Comparison of ENCODE assay signal across 8 cellular contexts in genomic region chr3:49412632-49413337, GRCh38. TPM values are rescaled to one million over a fixed set of nuclear protein-coding genes. Genes with fewer than 3 reads are reported as not detected.
DNase-seq lines count a peak whose midpoint lies in the region; ATAC-seq and TF ChIP-seq lines count a peak whose summit lies in the region.

No MANE protein-coding gene starts in this region.

- H2AFZ ChIP-seq in OCI-LY7 (ENCODE audit: low read length) (no peak overlapping the region), neuron (ENCODE audit: low read depth, low read length) (no peak overlapping the region)

- peaks cover 0 to 3% of the 10 kb centered on the region in 2 donors for H3K27me3 Mint-ChIP-seq in CD8-positive, alpha-beta memory T cell
- no peaks in the 10 kb centered on the region for H3K27me3 Mint-ChIP-seq in endodermal cell (ENCODE audit: insufficient read depth)

- POLR2A ChIA-PET in CD8-positive, alpha-beta memory T cell (lab: Charles Lee) = interaction anchor here (0.8 to 3.4 kb wide), 8 partner anchors 12 to 423 kb away, joined by 4 to 53 read pairs (median 6); partner anchors contain the start of genes DAG1, NICN1, QRICH1 and USP4
- POLR2A ChIA-PET in OCI-LY7 (lab: Charles Lee) = interaction anchor here (0.6 to 2.7 kb wide), 8 partner anchors 16 to 79 kb away, joined by 3 to 16 read pairs (median 6); partner anchors contain the start of genes NICN1 and USP4

- peaks cover 76% of the 10 kb centered on the region for H3K4me1 ChIP-seq in CD8-positive, alpha-beta memory T cell (ENCODE audit: insufficient read depth, low read length)
- H3K4me1 ChIP-seq in OCI-LY7 (ENCODE audit: insufficient read depth, low read length, poor library complexity, severe bottlenecking) (peaks cover 65% of the 10 kb centered on the region), endodermal cell (ENCODE audit: control insufficient read depth, insufficient read depth, low read length) (peaks cover 7% of the 10 kb centered on the region), neuron (ENCODE audit: insufficient read depth, low read length) (peaks cover 21% of the 10 kb centered on the region)

- H3K9me2 ChIP-seq in OCI-LY7 (ENCODE audit: insufficient read depth, low read length) = no peaks in the 10 kb centered on the region

- in situ Hi-C loops in G401 (cut with HindIII; ENCODE audit: low sequenced_read_pairs) = no loop called here

- CTCF ChIA-PET in CD8-positive, alpha-beta memory T cell (lab: Charles Lee) = interaction anchor here (1.2 to 3.1 kb wide), 5 partner anchors 16 to 302 kb away, joined by 4 to 19 read pairs (median 7); partner anchors contain the start of genes DAG1, NICN1 and USP4
- CTCF ChIA-PET in OCI-LY7 (lab: Charles Lee; ENCODE audit: unreplicated experiment) = no interaction called here

- peak overlapping the region; percentile 90 for H3K4me2 ChIP-seq in OCI-LY7 (ENCODE audit: low read length)

- no peaks in the 10 kb centered on the region for H3K9me3 Mint-ChIP-seq in CD8-positive, alpha-beta memory T cell
- no peaks in the 10 kb centered on the region for H3K9me3 Mint-ChIP-seq in endodermal cell

- no peaks in the 10 kb centered on the region for H3K9me3 ChIP-seq in CD8-positive, alpha-beta memory T cell (ENCODE audit: low read length)
- no peaks in the 10 kb centered on the region for H3K9me3 ChIP-seq in OCI-LY7 (ENCODE audit: low read length)
- H3K9me3 ChIP-seq in endodermal cell (ENCODE audit: control insufficient read depth, low read length) = no peaks in the 10 kb centered on the region
- H3K9me3 ChIP-seq in neuron (ENCODE audit: low read length) = no peaks in the 10 kb centered on the region

- H3K4me3 Mint-ChIP-seq in CD8-positive, alpha-beta memory T cell = peak overlapping the region; percentile 88 to 96 (median 92)
- H3K4me3 Mint-ChIP-seq in endodermal cell = peak overlapping the region; percentile 92

- H3K4me1 Mint-ChIP-seq in CD8-positive, alpha-beta memory T cell = peaks cover 70 to 82% (median 73%) of the 10 kb centered on the region in 3 donors
- peaks cover 27% of the 10 kb centered on the region for H3K4me1 Mint-ChIP-seq in endodermal cell

- peaks cover 6% of the 10 kb centered on the region for H3K36me3 ChIP-seq in CD8-positive, alpha-beta memory T cell (ENCODE audit: insufficient read depth, low read length)
- H3K36me3 ChIP-seq in OCI-LY7 (ENCODE audit: insufficient read depth, low read length) = peaks cover 41% of the 10 kb centered on the region
- peaks cover 6% of the 10 kb centered on the region for H3K36me3 ChIP-seq in endodermal cell (ENCODE audit: control insufficient read depth, insufficient read depth, low read length)
- H3K36me3 ChIP-seq in neuron (ENCODE audit: insufficient read depth, low read length) = peaks cover 13% of the 10 kb centered on the region

- peaks cover 21% of the 10 kb centered on the region for H4K20me1 ChIP-seq in OCI-LY7 (ENCODE audit: insufficient read depth, low read length)

- DNase-seq in CD8-positive, alpha-beta memory T cell = no peak
- DNase-seq in OCI-LY7 (ENCODE audit: low spot score) (peak; percentile 29), endodermal cell (no peak), NCI-H2029 treated with DMSO at 0.1 percent for 48 hours (lab: John Stamatoyannopoulos, UW) (no peak), G401 (ENCODE audit: low spot score) (no peak)

- H3K27me3 ChIP-seq in CD8-positive, alpha-beta memory T cell (ENCODE audit: insufficient read depth, low read length, poor library complexity, severe bottlenecking) = no peaks in the 10 kb centered on the region
- H3K27me3 ChIP-seq in endodermal cell (ENCODE audit: control insufficient read depth, insufficient read depth, low read length, poor library complexity, severe bottlenecking) (no peaks in the 10 kb centered on the region), neuron (ENCODE audit: insufficient read depth, low read length) (no peaks in the 10 kb centered on the region)

- no TSS peak for BruUV-seq in OCI-LY7 (replicated peaks; lab: Mats Ljungman, UMichigan)

- H3K36me3 Mint-ChIP-seq in CD8-positive, alpha-beta memory T cell = peaks cover 0 to 30% (median 1%) of the 10 kb centered on the region in 3 donors
- peaks cover 6% of the 10 kb centered on the region for H3K36me3 Mint-ChIP-seq in endodermal cell (ENCODE audit: low read depth)

- WGBS in endodermal cell (ENCODE audit: insufficient coverage in 1 of 2, insufficient read length in 1 of 2), 2 experiments = 53 to 56% methylated on average over 8 to 16 of the region's 16 CpGs

- intact Hi-C loops in OCI-LY7 (cut with micrococcal nuclease; ENCODE audit: unreplicated experiment) = loop anchor here (1.0 kb wide), 1 partner anchor 72 kb away; the partner anchor contains the start of gene USP4

- ATAC-seq in GM19397 (IDR thresholded peaks at IDR 0.05; ENCODE audit: unreplicated experiment) (no peak), HG03280 (IDR thresholded peaks at IDR 0.05; ENCODE audit: unreplicated experiment) (no peak)

- TF ChIP-seq CTCF in OCI-LY7 (conservative IDR thresholded peaks at IDR 0.05; ENCODE audit: low read length) = no peak
- TF ChIP-seq CTCF in endodermal cell (conservative IDR thresholded peaks at IDR 0.05) = no peak

- peak overlapping the region; percentile 95 for H3K27ac ChIP-seq in CD8-positive, alpha-beta memory T cell (ENCODE audit: low read depth, low read length)
- peak overlapping the region; percentile 69 for H3K27ac ChIP-seq in OCI-LY7 (ENCODE audit: low read depth, low read length, poor library complexity, severe bottlenecking)
- H3K27ac ChIP-seq in endodermal cell (ENCODE audit: low read depth, low read length) = peak overlapping the region; percentile 52

- H3K79me2 ChIP-seq in OCI-LY7 (ENCODE audit: insufficient read depth, low read depth, low read length) = peaks cover 56% of the 10 kb centered on the region

- peak overlapping the region; percentile 82 for H3K9ac ChIP-seq in endodermal cell (ENCODE audit: extremely low read depth, low read length, poor library complexity, severe bottlenecking)

- peak overlapping the region; percentile 88 to 97 (median 94) for H3K27ac Mint-ChIP-seq in CD8-positive, alpha-beta memory T cell
- H3K27ac Mint-ChIP-seq in endodermal cell = peak overlapping the region; percentile 97

- peak overlapping the region; percentile 93 for H3K4me3 ChIP-seq in CD8-positive, alpha-beta memory T cell (ENCODE audit: low read length)
- H3K4me3 ChIP-seq in OCI-LY7 (ENCODE audit: low read depth, low read length, poor library complexity, severe bottlenecking) (peak overlapping the region; percentile 91), endodermal cell (ENCODE audit: low read length) (peak overlapping the region; percentile 96), neuron (ENCODE audit: low read length) (peak overlapping the region; percentile 81)

RNA-seq across cellular contexts. Expression of gene TCTA, which starts 0.6 kb away (rescaled TPM):
- 10 to 100 TPM; 21.3 to 23.2 TPM for total RNA-seq in CD8-positive, alpha-beta memory T cell
- 38.4 TPM for polyA plus RNA-seq in CD8-positive, alpha-beta memory T cell
- 15.8 and 17.9 TPM in 2 replicates for total RNA-seq in OCI-LY7 (2014; rRNA removed; shearing (Covaris generic))
- 35.3 and 37.7 TPM in 2 replicates for total RNA-seq in OCI-LY7 (2022)
- 10 to 100 TPM in 1 of 2 donors, 1 to 10 TPM in 1; 6.3 to 11.2 TPM for total RNA-seq in endodermal cell
- polyA plus RNA-seq in endodermal cell (2013, experiment 1 of 2) = 8.1 TPM
- 6.9 TPM for polyA plus RNA-seq in endodermal cell (2013, experiment 2 of 2)
- 23.7 and 25.7 TPM in 2 replicates for total RNA-seq in G401 (2014; rRNA removed; shearing (Covaris generic))

RNA-seq across cellular contexts. Expression of gene RHOA, which starts 1.0 kb away (rescaled TPM):
- 100 to 1,000 TPM; 478 to 506 TPM for total RNA-seq in CD8-positive, alpha-beta memory T cell
- 678 TPM for polyA plus RNA-seq in CD8-positive, alpha-beta memory T cell
- 218 and 219 TPM in 2 replicates for total RNA-seq in OCI-LY7 (2014; rRNA removed; shearing (Covaris generic))
- total RNA-seq in OCI-LY7 (2022) = 373 and 403 TPM in 2 replicates
- 100 to 1,000 TPM; 359 to 371 TPM for total RNA-seq in endodermal cell
- polyA plus RNA-seq in endodermal cell (2013, experiment 1 of 2) = 416 TPM
- polyA plus RNA-seq in endodermal cell (2013, experiment 2 of 2) = 399 TPM
- 562 and 605 TPM in 2 replicates for total RNA-seq in G401 (2014; rRNA removed; shearing (Covaris generic))

RNA-seq across cellular contexts. Expression of gene AMT, which starts 9.5 kb away (rescaled TPM):
- total RNA-seq in CD8-positive, alpha-beta memory T cell = 1 to 10 TPM; 1.3 to 1.6 TPM
- polyA plus RNA-seq in CD8-positive, alpha-beta memory T cell = 0.62 TPM
- total RNA-seq in OCI-LY7 (2014; rRNA removed; shearing (Covaris generic)) = 5.3 and 5.4 TPM in 2 replicates
- total RNA-seq in OCI-LY7 (2022) (6.0 and 7.8 TPM in 2 replicates), endodermal cell (10 to 100 TPM; 44.4 to 51.7 TPM)
- 25.9 TPM for polyA plus RNA-seq in endodermal cell (2013, experiment 1 of 2)
- 21.9 TPM for polyA plus RNA-seq in endodermal cell (2013, experiment 2 of 2)
- total RNA-seq in G401 (2014; rRNA removed; shearing (Covaris generic)) = 0.14 and 0.55 TPM in 2 replicates

RNA-seq across cellular contexts. Expression of gene NICN1, which starts 16.3 kb away (rescaled TPM):
- total RNA-seq in CD8-positive, alpha-beta memory T cell = 10 to 100 TPM; 12.2 to 12.3 TPM
- 7.0 TPM for polyA plus RNA-seq in CD8-positive, alpha-beta memory T cell
- total RNA-seq in OCI-LY7 (2014; rRNA removed; shearing (Covaris generic)) = 8.3 and 15.4 TPM in 2 replicates
- 23.2 and 27.3 TPM in 2 replicates for total RNA-seq in OCI-LY7 (2022)
- 10 to 100 TPM; 10.4 to 19.6 TPM for total RNA-seq in endodermal cell
- polyA plus RNA-seq in endodermal cell (2013, experiment 1 of 2) = 20.8 TPM
- polyA plus RNA-seq in endodermal cell (2013, experiment 2 of 2) = 17.5 TPM
- 7.4 and 7.8 TPM in 2 replicates for total RNA-seq in G401 (2014; rRNA removed; shearing (Covaris generic))

RNA-seq across cellular contexts. Expression of gene GPX1, which starts 54.6 kb away (rescaled TPM):
- total RNA-seq in CD8-positive, alpha-beta memory T cell = 100 to 1,000 TPM; 223 to 231 TPM
- polyA plus RNA-seq in CD8-positive, alpha-beta memory T cell = 140 TPM
- total RNA-seq in OCI-LY7 (2014; rRNA removed; shearing (Covaris generic)) = 77.6 and 82.3 TPM in 2 replicates
- total RNA-seq in OCI-LY7 (2022) = 119 and 148 TPM in 2 replicates
- 100 to 1,000 TPM; 178 to 195 TPM for total RNA-seq in endodermal cell
- 137 TPM for polyA plus RNA-seq in endodermal cell (2013, experiment 1 of 2)
- 132 TPM for polyA plus RNA-seq in endodermal cell (2013, experiment 2 of 2)
- 2.5 TPM in 1 of 2 replicates, not detected in the other for total RNA-seq in G401 (2014; rRNA removed; shearing (Covaris generic))

Comparison
In these comparisons a context has a peak if more than half of its experiments do, and no peak if none do; other contexts are left out.
1. RNA of gene AMT, which starts 9.5 kb away (total RNA-seq): 44.4 to 51.7 TPM in endodermal cell; 5.3 to 7.8 TPM in OCI-LY7, 1.3 to 1.6 TPM in CD8-positive, alpha-beta memory T cell and 0.14 to 0.55 TPM in G401; every median in the first group is over 4 times any median in the second.
2. Peak in every context shown above with its lines, with median percentiles within 50 percentile points of each other: H3K27ac ChIP-seq and H3K4me3 ChIP-seq.